In genomic region chr6:109482913-109483743, GRCh38 we compare ENCODE assay signal across 8 cellular contexts. TPM values are rescaled to one million over a fixed set of nuclear protein-coding genes. Genes with fewer than 3 reads are reported as not detected.
DNase-seq lines count a peak whose midpoint lies in the region; TF ChIP-seq lines count a peak whose summit lies in the region.

TSS of gene ZBTB24 (minus strand) at chr6:109483219. CDS start at chr6:109482026, 1,193 bp downstream.

- DNase-seq in GM10248 (ENCODE audit: extremely low spot score) (peak; percentile 94), HFFc6 (peak; percentile 83), NAMALWA (ENCODE audit: low spot score) (peak; percentile 93), SK-N-SH (peak; percentile 98), germinal center (ENCODE audit: low spot score) (peak; percentile 93), occipital lobe (lab: John Stamatoyannopoulos, UW) (peak; percentile 91), suprapubic skin (ENCODE audit: low spot score in 2 of 2) (peak; percentile 92 to 95)
- peak; percentile 92 for DNase-seq in activated naive CD4-positive, alpha-beta T cell treated with anti-CD3 and anti-CD28 coated beads, Interleukin-2, amount 10 ng/mL, durations not matched to agents 7 days and 5 days

- H3K27me3 Mint-ChIP-seq in HFFc6 (ENCODE audit: insufficient read depth), result peaks cover 10% of the 10 kb centered on the region
- peaks cover 7% of the 10 kb centered on the region for H3K27me3 Mint-ChIP-seq in activated naive CD4-positive, alpha-beta T cell treated with anti-CD3 and anti-CD28 coated beads, Interleukin-2, amount 10 ng/mL, durations not matched to agents 7 days and 5 days

- TF ChIP-seq CTCF in GM10248 (IDR thresholded peaks at IDR 0.05; ENCODE audit: control extremely low read depth, extremely low read depth, low read depth, missing control alignments), result no peak
- no peak for TF ChIP-seq CTCF in HFFc6 (IDR thresholded peaks at IDR 0.05)
- no peak for TF ChIP-seq CTCF in SK-N-SH (IDR thresholded peaks at IDR 0.05)
- no peak for TF ChIP-seq CTCF in suprapubic skin (IDR thresholded peaks at IDR 0.05)

- H3K4me1 ChIP-seq in SK-N-SH (ENCODE audit: control insufficient read depth in 1 of 2, insufficient read depth in 2 of 2, low read depth in 1 of 2, low read length in 1 of 2) (peaks cover 11 to 12% of the 10 kb centered on the region in 2 experiments; a peak in 3 of 4 replicates), suprapubic skin (peaks cover 46% of the 10 kb centered on the region)

- TF ChIP-seq POLR2A in suprapubic skin (IDR thresholded peaks at IDR 0.05), result peak; percentile 54 to 65

- TF ChIP-seq EP300 in SK-N-SH (IDR thresholded peaks at IDR 0.05; ENCODE audit: borderline replicate concordance in 1 of 2, low read depth in 1 of 2, low read length in 1 of 2), result no peak
- no peak for TF ChIP-seq EP300 in suprapubic skin (IDR thresholded peaks at IDR 0.05)

- TF ChIP-seq RAD21 in SK-N-SH (IDR thresholded peaks at IDR 0.05; ENCODE audit: low read length), result no peak

- H3K36me3 Mint-ChIP-seq in HFFc6 (ENCODE audit: low read depth), result peaks cover 41% of the 10 kb centered on the region
- peaks cover 37% of the 10 kb centered on the region for H3K36me3 Mint-ChIP-seq in activated naive CD4-positive, alpha-beta T cell treated with anti-CD3 and anti-CD28 coated beads, Interleukin-2, amount 10 ng/mL, durations not matched to agents 7 days and 5 days

- H3K36me3 ChIP-seq in SK-N-SH (replicated peaks in 1 of 2; ENCODE audit: control insufficient read depth in 1 of 2, insufficient read depth in 2 of 2, low read length in 1 of 2), result peaks cover 15 to 23% of the 10 kb centered on the region in 2 experiments
- peaks cover 8% of the 10 kb centered on the region for H3K36me3 ChIP-seq in suprapubic skin

- no peaks in the 10 kb centered on the region for H3K9me3 Mint-ChIP-seq in HFFc6
- peaks cover 2% of the 10 kb centered on the region for H3K9me3 Mint-ChIP-seq in activated naive CD4-positive, alpha-beta T cell treated with anti-CD3 and anti-CD28 coated beads, Interleukin-2, amount 10 ng/mL, durations not matched to agents 7 days and 5 days

- peak within 1 kb of the TSS; percentile 74 for H3K9ac ChIP-seq in SK-N-SH

- H3K4me3 Mint-ChIP-seq in HFFc6, result peak within 1 kb of the TSS; percentile 95
- H3K4me3 Mint-ChIP-seq in activated naive CD4-positive, alpha-beta T cell treated with anti-CD3 and anti-CD28 coated beads, Interleukin-2, amount 10 ng/mL, durations not matched to agents 7 days and 5 days, result peak within 1 kb of the TSS; percentile 94

- H3K9me3 ChIP-seq in SK-N-SH (no peaks in the 10 kb centered on the region), suprapubic skin (no peaks in the 10 kb centered on the region)

- 3% methylated on average over 15 of the region's 98 CpGs for WGBS in SK-N-SH (ENCODE audit: low lambda C conversion rate)
- 2% methylated on average over 19 of the region's 98 CpGs for WGBS in suprapubic skin

- H4K20me1 ChIP-seq in SK-N-SH (ENCODE audit: insufficient read depth), result no peaks in the 10 kb centered on the region

- no peaks in the 10 kb centered on the region for H3K27me3 ChIP-seq in SK-N-SH (ENCODE audit: insufficient read depth)
- H3K27me3 ChIP-seq in suprapubic skin, result no peaks in the 10 kb centered on the region

- peak within 1 kb of the TSS; percentile 89 for H2AFZ ChIP-seq in SK-N-SH (ENCODE audit: low read depth)

- no peaks in the 10 kb centered on the region for H3K9me2 ChIP-seq in SK-N-SH

- CTCF ChIA-PET in GM10248 (lab: Yijun Ruan, JAX) (interaction anchor here (1.0 to 1.5 kb wide), 4 partner anchors 13 to 556 kb away, joined by 3 to 4 read pairs (median 3); no protein-coding TSS in a partner anchor), SK-N-SH (lab: Yijun Ruan, JAX) (interaction anchor here (1.3 to 1.7 kb wide), 4 partner anchors 12 to 101 kb away, joined by 3 to 5 read pairs (median 4); partner anchors contain the start of genes CD164, MICAL1, PPIL6 and SMPD2)
- CTCF ChIA-PET in activated naive CD4-positive, alpha-beta T cell treated with anti-CD3 and anti-CD28 coated beads, Interleukin-2, amount 10 ng/mL, durations not matched to agents 7 days and 5 days (lab: Charles Lee), result interaction anchor here (0.9 kb wide), 1 partner anchor 26 kb away, joined by 4 read pairs; no protein-coding TSS in a partner anchor

- peak within 1 kb of the TSS; percentile 11 to 39; a peak in 1 of 4 replicates for H3K27ac ChIP-seq in SK-N-SH (ENCODE audit: low read depth in 2 of 2, low read length in 1 of 2)
- H3K27ac ChIP-seq in suprapubic skin, result peak within 1 kb of the TSS; percentile 95

- H3K4me1 Mint-ChIP-seq in HFFc6 (ENCODE audit: low read depth), result peaks cover 50% of the 10 kb centered on the region
- peaks cover 51% of the 10 kb centered on the region for H3K4me1 Mint-ChIP-seq in activated naive CD4-positive, alpha-beta T cell treated with anti-CD3 and anti-CD28 coated beads, Interleukin-2, amount 10 ng/mL, durations not matched to agents 7 days and 5 days

- peaks cover 4% of the 10 kb centered on the region for H3F3A ChIP-seq in SK-N-SH (replicated peaks; ENCODE audit: insufficient read depth)

- POLR2A ChIA-PET in GM10248 (lab: Yijun Ruan, JAX) (interaction anchor here (0.9 kb wide), 1 partner anchor 100 kb away, joined by 3 read pairs; the partner anchor contains the start of gene CD164), SK-N-SH (lab: Yijun Ruan, JAX) (interaction anchor here (1.2 kb wide), 1 partner anchor 27 kb away, joined by 6 read pairs; the partner anchor contains the start of gene MICAL1)

- H3K79me2 ChIP-seq in SK-N-SH (ENCODE audit: insufficient read depth), result peaks cover 45% of the 10 kb centered on the region

- peak within 1 kb of the TSS; percentile 76 for H3K4me2 ChIP-seq in SK-N-SH

- peak within 1 kb of the TSS; percentile 79 for H3K27ac Mint-ChIP-seq in HFFc6
- peak within 1 kb of the TSS; percentile 90 for H3K27ac Mint-ChIP-seq in activated naive CD4-positive, alpha-beta T cell treated with anti-CD3 and anti-CD28 coated beads, Interleukin-2, amount 10 ng/mL, durations not matched to agents 7 days and 5 days

- H3K4me3 ChIP-seq in SK-N-SH (ENCODE audit: low read depth in 2 of 2, low read length in 1 of 2) (peak within 1 kb of the TSS; percentile 69 to 75), suprapubic skin (peak within 1 kb of the TSS; percentile 93)

TF ChIP-seq in SK-N-SH, 30 proteins besides CTCF, POLR2A, EP300 and RAD21 (continues in another document):
- TF ChIP-seq TEAD4 (IDR thresholded peaks at IDR 0.05; ENCODE audit: borderline replicate concordance, insufficient read depth) (no peak), REST (IDR thresholded peaks at IDR 0.05; ENCODE audit: low read depth, low read length) (no peak), MXI1 (IDR thresholded peaks at IDR 0.05; ENCODE audit: low read depth, low read length) (no peak; the same call in none of the 2 replicates), MAX (IDR thresholded peaks at IDR 0.05; ENCODE audit: low read depth) (peak; percentile 92), EZH2phosphoT487 (IDR thresholded peaks at IDR 0.05; ENCODE audit: borderline replicate concordance, low read depth) (no peak), CHD2 (IDR thresholded peaks at IDR 0.05; ENCODE audit: low read length, partially characterized antibody) (peak; percentile 26), NFIC (IDR thresholded peaks at IDR 0.05; ENCODE audit: borderline replicate concordance) (no peak), GATA2 (CRISPR knock-in tag; IDR thresholded peaks at IDR 0.05) (no peak), RCOR1 (IDR thresholded peaks at IDR 0.05; ENCODE audit: low read length) (0 out of 2 replicates have a peak, but pooled peaks have one; percentile 9), USF2 (IDR thresholded peaks at IDR 0.05; ENCODE audit: borderline replicate concordance, low read depth, low read length) (peak; percentile 53; the same call in 1 of the 2 replicates)

RNA-seq across cellular contexts. Expression of gene ZBTB24, which starts in this region (rescaled TPM):
- 1 to 10 TPM; 5.7 to 6.3 (median 6.1) TPM for total RNA-seq in HFFc6 (2021; fragmentation: NEBNext Ultra II Directional; extraction: Animal tissue kit (Norgen Biotek cat#: 25700))
- polyA plus RNA-seq in SK-N-SH (2012; rRNA removed), result 1.7 and 2.1 TPM in 2 replicates
- 1.7 and 2.0 TPM in 2 replicates for polyA plus RNA-seq in SK-N-SH (2012; cell fraction: cytosol; rRNA removed)
- 1.7 and 2.7 TPM in 2 replicates for polyA plus RNA-seq in SK-N-SH (2012; cell fraction: nucleus; rRNA removed)
- 14.8 TPM for total RNA-seq in occipital lobe
- 10 to 100 TPM in 3 of 4 donors, 1 to 10 TPM in 1; 8.1 to 11.6 (median 11.2) TPM for total RNA-seq in suprapubic skin

Comparison
In these comparisons a context has a peak if more than half of its experiments do, and no peak if none do; other contexts are left out.
1. Peak in every context shown above with its lines: DNase-seq, H3K4me3 ChIP-seq and H3K27ac ChIP-seq.